21 cellular contexts compared by ENCODE assay signal in the genomic region with DNA sequence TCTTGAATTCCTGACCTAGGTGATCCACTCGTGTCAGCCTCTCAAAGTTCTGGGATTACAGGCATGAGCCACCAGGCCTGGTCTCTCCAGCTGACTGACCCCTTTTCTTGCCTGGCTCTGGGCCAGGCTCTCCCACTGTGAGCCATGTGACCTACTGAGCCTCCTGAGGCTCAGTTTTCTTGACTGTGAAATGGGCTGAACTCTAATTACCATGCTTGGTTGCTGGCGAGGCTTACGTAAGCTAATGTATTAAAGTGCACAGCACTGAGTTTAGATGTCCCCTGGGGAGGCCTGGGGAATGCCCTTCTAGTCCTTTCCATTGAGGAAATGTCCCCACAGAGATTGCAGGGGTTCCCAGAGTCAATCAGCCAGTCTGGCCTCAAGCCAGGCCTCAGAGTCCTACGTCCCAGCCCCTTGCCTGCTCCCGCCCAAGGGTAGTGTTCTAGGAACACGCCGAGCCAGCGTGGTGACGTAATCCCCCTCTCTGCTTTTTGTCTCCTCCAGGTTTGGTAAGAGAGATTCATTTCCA. TPM values are rescaled to one million over a fixed set of nuclear protein-coding genes. Genes with fewer than 3 reads are reported as not detected.
A peak's percentile ranks its signal among the peaks of the same experiment; 100 is the strongest.
DNase-seq lines count a peak whose midpoint lies in the region; FAIRE-seq and TF ChIP-seq lines count a peak whose summit lies in the region.
"Had no signal": no experiment of that assay in that cellular context is flagged by ENCODE, and none has a peak within 500 bp of the region (broad histone marks: within the 10 kb centered on the region; RNA-seq: fewer than 3 reads in every experiment).

No MANE protein-coding gene starts in this region.

- no peak for TF ChIP-seq CTCF in HEK293 (tag by site-specific recombination; IDR thresholded peaks at IDR 0.05)
- TF ChIP-seq CTCF in brain microvascular endothelial cell (IDR thresholded peaks at IDR 0.05; ENCODE audit: low read depth, low read length, missing control alignments): no peak

- no peak for DNase-seq in GM18507 (ENCODE audit: extremely low spot score, insufficient read length, low read depth)
- DNase-seq in brain microvascular endothelial cell: no peak
- DNase-seq in trophoblast cell: peak; percentile 75 to 76
- no peak for DNase-seq in NCI-H1105 treated with DMSO at 0.1 percent for 48 hours (lab: John Stamatoyannopoulos, UW)
- DNase-seq in GM03348 (ENCODE audit: low spot score): no peak
- no peak for DNase-seq in KG1 (lab: John Stamatoyannopoulos, UW)
- DNase-seq: activated CD4-positive, alpha-beta T cell treated with anti-CD3 and anti-CD28 coated beads for 1 hour; activated CD8-positive, alpha-beta memory T cell treated with anti-CD3 and anti-CD28 coated beads, Interleukin-2, amount 10 ng/mL, durations not matched to agents 7 days and 5 days; activated gamma-delta T cell; heart right ventricle; naive thymus-derived CD8-positive, alpha-beta T cell; NCI-H2081 treated with DMSO at 0.1 percent for 48 hours; PC-9; small intestine; stimulated activated CD4-positive, alpha-beta T cell treated with anti-CD3 and anti-CD28 coated beads, Interleukin-4, amount 100 ng/mL, for 4 hours; T-helper 9 cell had no signal

- H3K36me3 ChIP-seq in HEK293 (ENCODE audit: control insufficient read depth in 2 of 2, insufficient read depth in 1 of 2, low read length in 2 of 2) (peaks cover 0 to 36% of the 10 kb centered on the region in 2 experiments; a peak in 1 of 3 replicates), brain microvascular endothelial cell (replicated peaks) (peaks cover 64% of the 10 kb centered on the region), trophoblast cell (ENCODE audit: control insufficient read depth in 1 of 2, insufficient read depth in 2 of 2, low read length in 2 of 2) (peaks cover 25 to 26% of the 10 kb centered on the region in 2 experiments)

- H3K4me2 ChIP-seq in trophoblast cell (ENCODE audit: low read length): no peak overlapping the region
- H3K4me2 ChIP-seq: PC-9 had no signal

- peak overlapping the region; percentile 75 for H2BK5ac ChIP-seq in trophoblast cell (ENCODE audit: low read depth, low read length, poor library complexity)

- no peak overlapping the region for H2AFZ ChIP-seq in trophoblast cell (ENCODE audit: insufficient read depth, low read length, poor library complexity)
- H2AFZ ChIP-seq: PC-9 had no signal

- no peak overlapping the region for H3K27ac ChIP-seq in HEK293 (ENCODE audit: extremely low read depth, low read depth, low read length)
- peak overlapping the region; percentile 83 for H3K27ac ChIP-seq in brain microvascular endothelial cell
- peak overlapping the region; percentile 86 for H3K27ac ChIP-seq in trophoblast cell (ENCODE audit: low read depth, low read length)
- H3K27ac ChIP-seq: PC-9, SK-N-MC had no signal

- peak overlapping the region; percentile 76 for H4K8ac ChIP-seq in trophoblast cell (ENCODE audit: low read depth, low read length)

- peak overlapping the region; percentile 54 for H4K12ac ChIP-seq in trophoblast cell (ENCODE audit: low read depth, low read length)

- H3K9ac ChIP-seq in trophoblast cell (ENCODE audit: low read length): no peak overlapping the region

- H3K14ac ChIP-seq in trophoblast cell (ENCODE audit: low read length): peak overlapping the region; percentile 84

- peaks cover 43% of the 10 kb centered on the region for H3K79me1 ChIP-seq in trophoblast cell (ENCODE audit: low read length)

- peak overlapping the region; percentile 58 for H3K18ac ChIP-seq in trophoblast cell (ENCODE audit: low read length)

- POLR2A ChIA-PET in HEK293 (lab: Yijun Ruan, JAX): interaction anchor here (1.0 kb wide), 1 partner anchor 39 kb away, joined by 3 read pairs; no protein-coding TSS in a partner anchor

- in situ Hi-C loops in brain microvascular endothelial cell (cut with HindIII; ENCODE audit: low pct_ligation_motif_present, low sequenced_read_pairs): no loop called here

- peak overlapping the region; percentile 88 for H3K4ac ChIP-seq in trophoblast cell (ENCODE audit: low read depth, low read length)

- peak overlapping the region; percentile 78 for H2AK5ac ChIP-seq in trophoblast cell (ENCODE audit: low read length)

- peak; percentile 67 for FAIRE-seq in GM18507 (lab: Jason Lieb, UNC)
- FAIRE-seq: GM12892, H1, small intestine had no signal

- CTCF ChIA-PET in HEK293 (lab: Yijun Ruan, JAX): interaction anchor here (0.9 to 1.8 kb wide), 6 partner anchors 14 to 231 kb away, joined by 3 to 9 read pairs (median 4); no protein-coding TSS in a partner anchor

- H3K23ac ChIP-seq in trophoblast cell (ENCODE audit: low read length): no peak overlapping the region

- H3K9me3 ChIP-seq in HEK293 (ENCODE audit: control insufficient read depth, insufficient read depth, low read depth, low read length) (no peaks in the 10 kb centered on the region), trophoblast cell (ENCODE audit: insufficient read depth, low read depth, low read length) (no peaks in the 10 kb centered on the region)
- H3K9me3 ChIP-seq: heart right ventricle had no signal

- H3K4me1 ChIP-seq in HEK293 (ENCODE audit: control insufficient read depth, insufficient read depth, low read length) (no peaks in the 10 kb centered on the region), trophoblast cell (ENCODE audit: control insufficient read depth in 1 of 2, insufficient read depth in 2 of 2, low read length in 2 of 2) (peaks cover 28 to 35% of the 10 kb centered on the region in 2 experiments)

- peaks cover 3% of the 10 kb centered on the region for H3K79me2 ChIP-seq in trophoblast cell (ENCODE audit: control insufficient read depth, insufficient read depth, low read length, poor library complexity)

- H3K27me3 ChIP-seq in brain microvascular endothelial cell (replicated peaks): no peaks in the 10 kb centered on the region
- no peaks in the 10 kb centered on the region for H3K27me3 ChIP-seq in trophoblast cell (ENCODE audit: insufficient read depth, low read length)
- H3K27me3 ChIP-seq: heart right ventricle had no signal

- WGBS in trophoblast cell (ENCODE audit: extremely low coverage, insufficient coverage, insufficient read length): no CpG with 5 or more reads among the region's 9 CpGs

- H2BK120ac ChIP-seq in trophoblast cell (ENCODE audit: insufficient read depth, low read length, poor library complexity): peak overlapping the region; percentile 91

- H3K4me3 ChIP-seq in HEK293 (ENCODE audit: low read depth, low read length) (no peak overlapping the region), brain microvascular endothelial cell (ENCODE audit: low read depth, low read length) (no peak overlapping the region), trophoblast cell (ENCODE audit: low read depth, low read length) (no peak overlapping the region)
- H3K4me3 ChIP-seq: heart right ventricle, lung, PC-9, SK-N-MC had no signal

- peak overlapping the region; percentile 94 for H2BK12ac ChIP-seq in trophoblast cell (ENCODE audit: low read length)

- peak overlapping the region; percentile 98 for H4K91ac ChIP-seq in trophoblast cell (ENCODE audit: low read depth, low read length)

TF ChIP-seq in HEK293, 187 proteins besides CTCF, POLR2A, EP300 and RAD21:
- TF ChIP-seq ZSCAN5A (tag by site-specific recombination; IDR thresholded peaks at IDR 0.05) (no peak), GLIS1 (tag by site-specific recombination; IDR thresholded peaks at IDR 0.05) (peak; percentile 8; the same call in 1 of the 2 replicates)

RNA-seq across cellular contexts. Expression of gene LGALS9, which starts 45.8 kb away (rescaled TPM):
- polyA plus RNA-seq in trophoblast cell (2013): 4.2 and 5.3 TPM in 2 replicates

Comparison
In these comparisons a context has a peak if more than half of its experiments do, and no peak if none do; other contexts are left out.
1. DNase-seq: peak in trophoblast cell (2 of 2); none in GM18507 (single experiment), brain microvascular endothelial cell (single experiment), NCI-H1105 treated with DMSO at 0.1 percent for 48 hours (single experiment), GM03348 (single experiment) and KG1 (single experiment).